19 cellular contexts compared by ENCODE assay signal in the genomic region with DNA sequence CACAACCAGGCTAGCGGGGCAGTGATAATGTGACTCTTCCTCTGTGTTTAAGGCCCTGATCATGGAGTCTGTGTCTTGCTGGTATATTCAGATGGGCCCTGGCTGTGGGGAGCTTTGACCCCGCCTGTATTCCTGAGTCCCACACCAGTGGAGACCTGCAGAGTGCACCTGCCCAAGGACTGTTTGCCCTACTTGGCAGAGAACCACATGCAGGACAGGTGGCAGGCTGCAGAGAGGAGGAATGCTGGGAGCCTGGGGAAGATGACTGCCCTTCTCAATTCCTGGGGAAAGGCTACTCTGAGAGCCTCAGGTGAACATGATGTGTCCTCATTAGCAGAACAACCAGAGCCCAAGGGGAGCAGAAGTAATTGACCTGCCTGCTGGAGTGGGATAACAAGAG. TPM values are rescaled to one million over a fixed set of nuclear protein-coding genes. Genes with fewer than 3 reads are reported as not detected.
A peak's percentile ranks its signal among the peaks of the same experiment; 100 is the strongest.
DNase-seq lines count a peak whose midpoint lies in the region; ATAC-seq, FAIRE-seq and TF ChIP-seq lines count a peak whose summit lies in the region.
"Had no signal": no experiment of that assay in that cellular context is flagged by ENCODE, and none has a peak within 500 bp of the region (broad histone marks: within the 10 kb centered on the region; RNA-seq: fewer than 3 reads in every experiment).

No MANE protein-coding gene starts in this region.

- ATAC-seq in activated naive CD4-positive, alpha-beta T cell treated with anti-CD3 and anti-CD28 coated beads, Interleukin-2, amount 50 U/mL, for 72 hours = no peak
- no peak for ATAC-seq in HepG2
- no peak for ATAC-seq in HG02798 (IDR thresholded peaks at IDR 0.05; ENCODE audit: poor library complexity, unreplicated experiment)
- no peak for ATAC-seq in left lung
- ATAC-seq: T-cell had no signal

- no peaks in the 10 kb centered on the region for H3K4me1 ChIP-seq in HepG2 (ENCODE audit: insufficient read depth, low read length)
- H3K4me1 ChIP-seq in left lung = no peaks in the 10 kb centered on the region

- H3K27ac ChIP-seq in HepG2 (ENCODE audit: extremely low read length, insufficient read depth, low read length) (no peak overlapping the region), left lung (no peak overlapping the region)
- H3K27ac ChIP-seq: 22Rv1 had no signal

- H3K4me2 ChIP-seq in HepG2 (ENCODE audit: low read depth, low read length) = no peak overlapping the region
- H3K4me2 ChIP-seq: SK-N-SH had no signal

- no peaks in the 10 kb centered on the region for H3K79me2 ChIP-seq in HepG2 (ENCODE audit: insufficient read depth, low read length)

- in situ Hi-C loops in HepG2 (cut with HindIII; ENCODE audit: extremely low pct_ligation_motif_present, low pct_unique_long_range_greater_than_20kb) = no loop called here

- peak overlapping the region; percentile 61 to 65 for H3K27ac Mint-ChIP-seq in activated naive CD4-positive, alpha-beta T cell treated with anti-CD3 and anti-CD28 coated beads, Interleukin-2, amount 50 U/mL, for 72 hours
- H3K27ac Mint-ChIP-seq: CD14-positive monocyte, H9, T-cell had no signal

- WGBS in HepG2 (ENCODE audit: low lambda C conversion rate) = 100% methylated on average over 2 of the region's 2 CpGs

- FAIRE-seq in HepG2 (lab: Jason Lieb, UNC) = no peak

- TF ChIP-seq CTCF in HepG2 (CRISPR knock-in tag; IDR thresholded peaks at IDR 0.05) (no peak), left lung (IDR thresholded peaks at IDR 0.05) (no peak)

- no peak for TF ChIP-seq RAD21 in HepG2 (CRISPR knock-in tag; IDR thresholded peaks at IDR 0.05)

- no peak for TF ChIP-seq EP300 in HepG2 (IDR thresholded peaks at IDR 0.05; ENCODE audit: low read depth in 2 of 2, low read length in 2 of 2)
- TF ChIP-seq EP300 in HepG2 (CRISPR knock-in tag; IDR thresholded peaks at IDR 0.05; ENCODE audit: borderline replicate concordance) = no peak

- peaks cover 15 to 22% of the 10 kb centered on the region in 2 donors for H3K36me3 Mint-ChIP-seq in activated naive CD4-positive, alpha-beta T cell treated with anti-CD3 and anti-CD28 coated beads, Interleukin-2, amount 50 U/mL, for 72 hours

- no TSS peak for BruUV-seq in HepG2 (replicated peaks; lab: Mats Ljungman, UMichigan)

- no peak overlapping the region for H2AFZ ChIP-seq in HepG2 (ENCODE audit: low read length)

- intact Hi-C loops in HepG2 (cut with micrococcal nuclease; ENCODE audit: unreplicated experiment) = no loop called here
- intact Hi-C loops in left lung (cut with DNase I) = no loop called here

- POLR2A ChIA-PET in HepG2 (lab: Yijun Ruan, JAX) = no interaction called here

- 0 out of 2 replicates have a peak, but pooled peaks cover 3% of the 10 kb centered on the region for H4K20me1 ChIP-seq in HepG2 (ENCODE audit: insufficient read depth, low read length)

- H3K36me3 ChIP-seq in HepG2 (replicated peaks in 1 of 2; ENCODE audit: control insufficient read depth in 1 of 2, insufficient read depth in 2 of 2, low read length in 2 of 2) = peaks cover 40 to 97% of the 10 kb centered on the region in 2 experiments
- H3K36me3 ChIP-seq in left lung = peaks cover 0 to 100% of the 10 kb centered on the region in 2 donors

- H3K9me3 ChIP-seq in HepG2 (ENCODE audit: low read length) (no peaks in the 10 kb centered on the region), left lung (no peaks in the 10 kb centered on the region)
- H3K9me3 ChIP-seq: SK-N-SH had no signal

- CTCF ChIA-PET in HepG2 (lab: Yijun Ruan, JAX; ENCODE audit: low intra/inter-chr PET ratio, low total read pairs) = no interaction called here

- H3K9me3 Mint-ChIP-seq in activated naive CD4-positive, alpha-beta T cell treated with anti-CD3 and anti-CD28 coated beads, Interleukin-2, amount 50 U/mL, for 72 hours = no peaks in the 10 kb centered on the region
- H3K9me3 Mint-ChIP-seq: CD14-positive monocyte, H9, T-cell had no signal

- H3K9ac ChIP-seq in HepG2 (ENCODE audit: insufficient read depth, low read depth, low read length) = no peak overlapping the region
- H3K9ac ChIP-seq: SK-N-SH had no signal

- H3K27me3 ChIP-seq in HepG2 (ENCODE audit: control insufficient read depth in 1 of 2, insufficient read depth in 2 of 2, low read length in 2 of 2) (no peaks in the 10 kb centered on the region), left lung (no peaks in the 10 kb centered on the region)

- no peak for TF ChIP-seq POLR2A in HepG2 (IDR thresholded peaks at IDR 0.05; ENCODE audit: insufficient read depth in 1 of 2, low read depth in 2 of 2, low read length in 2 of 2)

- H3K4me3 ChIP-seq in HepG2 (replicated peaks in 1 of 3; ENCODE audit: insufficient read depth in 1 of 3, low read depth in 2 of 3, low read length in 3 of 3) (no peak overlapping the region), left lung (no peak overlapping the region)

- DNase-seq in DMS53 (lab: John Stamatoyannopoulos, UW) = peak; percentile 50
- no peak for DNase-seq in DMS53 treated with DMSO at 0.1 percent for 48 hours (lab: John Stamatoyannopoulos, UW; ENCODE audit: unreplicated experiment)
- DNase-seq in activated naive CD4-positive, alpha-beta T cell treated with anti-CD3 and anti-CD28 coated beads, Interleukin-2, amount 50 U/mL, for 72 hours (ENCODE audit: low spot score in 2 of 2) = no peak
- no peak for DNase-seq in activated naive CD4-positive, alpha-beta T cell (lab: John Stamatoyannopoulos, UW)
- no peak for DNase-seq in HepG2 (ENCODE audit: low spot score)
- DNase-seq in SW 1271 (lab: John Stamatoyannopoulos, UW) = no peak
- DNase-seq in left lung = no peak
- DNase-seq: GDM1, H9, NCI-H1092 treated with DMSO at 0.1 percent for 48 hours, NCI-H187, NCI-H446 treated with DMSO at 0.1 percent for 48 hours, NCI-H748 treated with DMSO at 0.1 percent for 48 hours, SHP77 treated with DMSO at 0.1 percent for 48 hours, SK-N-SH, T-cell had no signal

TF ChIP-seq in HepG2, 621 proteins besides CTCF, POLR2A, EP300 and RAD21:
- TF ChIP-seq RBM22 (optimal IDR thresholded peaks at IDR 0.05; ENCODE audit: low read length) = peak; percentile 77
- TF ChIP-seq, protein P1, sequence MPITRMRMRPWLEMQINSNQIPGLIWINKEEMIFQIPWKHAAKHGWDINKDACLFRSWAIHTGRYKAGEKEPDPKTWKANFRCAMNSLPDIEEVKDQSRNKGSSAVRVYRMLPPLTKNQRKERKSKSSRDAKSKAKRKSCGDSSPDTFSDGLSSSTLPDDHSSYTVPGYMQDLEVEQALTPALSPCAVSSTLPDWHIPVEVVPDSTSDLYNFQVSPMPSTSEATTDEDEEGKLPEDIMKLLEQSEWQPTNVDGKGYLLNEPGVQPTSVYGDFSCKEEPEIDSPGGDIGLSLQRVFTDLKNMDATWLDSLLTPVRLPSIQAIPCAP (CRISPR knock-in tag; IDR thresholded peaks at IDR 0.05; ENCODE audit: low read depth) = no peak

RNA-seq across cellular contexts. Expression of a gene that starts 36.2 kb away (rescaled TPM):
- 100 to 1,000 TPM; 199 to 222 TPM for total RNA-seq in activated naive CD4-positive, alpha-beta T cell treated with anti-CD3 and anti-CD28 coated beads, Interleukin-2, amount 50 U/mL, for 72 hours
- total RNA-seq in HepG2 (2016; rRNA removed; fragmentation: Illumina TruSeq; extraction: Trizol) (185 and 277 TPM in 2 replicates), left lung (100 to 1,000 TPM in 1 of 2 donors, 10 to 100 TPM in 1; 84.1 to 157 TPM)
- 84.7 and 106 TPM in 2 replicates for total RNA-seq in HepG2 (2016; cell fraction: cytosol; rRNA removed; fragmentation: Illumina TruSeq; extraction: Trizol; ENCODE audit: low read depth)
- total RNA-seq in HepG2 (2016; cell fraction: insoluble cytoplasmic fraction; rRNA removed; fragmentation: Illumina TruSeq; extraction: Trizol) = 179 and 271 TPM in 2 replicates
- total RNA-seq in HepG2 (2016; cell fraction: membrane; rRNA removed; fragmentation: Illumina TruSeq; extraction: Trizol) = 78.5 and 86.4 TPM in 2 replicates
- 163 and 177 TPM in 2 replicates for total RNA-seq in HepG2 (2016; cell fraction: nucleus; rRNA removed; fragmentation: Illumina TruSeq; extraction: Trizol)
- 55.9 and 58.6 TPM in 2 replicates for polyA plus RNA-seq in HepG2 (2011; rRNA removed)
- polyA plus RNA-seq in HepG2 (2011; cell fraction: cytosol; rRNA removed) = 29.6 and 45.6 TPM in 2 replicates
- polyA plus RNA-seq in HepG2 (2011; cell fraction: nucleus; rRNA removed) = 139 and 184 TPM in 2 replicates
- polyA plus RNA-seq in HepG2 (2012) = 119 and 136 TPM in 2 replicates
- 6.9 and 7.5 TPM in 2 replicates for polyA plus RNA-seq in HepG2 (2016; cell fraction: cytosol; fragmentation: Illumina TruSeq; extraction: Trizol; ENCODE audit: low read depth)
- 143 and 151 TPM in 2 replicates for polyA plus RNA-seq in HepG2 (2016; cell fraction: insoluble cytoplasmic fraction; fragmentation: Illumina TruSeq; extraction: Trizol; ENCODE audit: low read depth)
- polyA plus RNA-seq in HepG2 (2016; cell fraction: membrane; fragmentation: Illumina TruSeq; extraction: Trizol; ENCODE audit: low read depth) = 15.1 and 17.8 TPM in 2 replicates
- polyA plus RNA-seq in HepG2 (2016; cell fraction: nucleus; fragmentation: Illumina TruSeq; extraction: Trizol; ENCODE audit: insufficient read depth, low read depth) = 120 and 132 TPM in 2 replicates
- 84.4 and 109 TPM in 2 replicates for polyA minus RNA-seq in HepG2 (2011; rRNA and poly(A)+ RNA removed; ENCODE audit: low replicate concordance)
- 94.4 and 128 TPM in 2 replicates for polyA minus RNA-seq in HepG2 (2011; cell fraction: cytosol; rRNA and poly(A)+ RNA removed)
- 274 and 399 TPM in 2 replicates for polyA minus RNA-seq in HepG2 (2011; cell fraction: nucleus; rRNA and poly(A)+ RNA removed)
